In the genomic region with DNA sequence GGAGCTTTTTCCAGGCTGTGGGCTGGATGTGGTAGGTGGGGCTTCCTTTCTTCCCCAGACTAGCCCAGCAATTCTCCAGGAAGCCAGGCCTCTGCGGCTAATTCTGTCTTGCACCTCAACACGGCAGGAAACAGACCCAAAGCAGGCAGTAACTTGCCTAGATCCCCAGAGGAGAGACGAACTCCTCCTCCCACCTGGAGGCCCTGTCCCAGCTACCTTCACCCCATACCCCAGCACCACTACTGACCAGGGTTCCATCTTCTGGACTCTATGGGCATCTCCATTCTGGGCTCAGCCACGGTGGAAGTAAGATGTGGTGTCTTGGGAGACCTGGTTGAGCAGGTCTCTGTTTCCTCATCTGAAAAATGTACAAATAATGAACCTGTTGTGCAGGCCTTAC, we compare ENCODE assay signal across 26 cellular contexts. TPM values are rescaled to one million over a fixed set of nuclear protein-coding genes. Genes with fewer than 3 reads are reported as not detected.
A peak's percentile ranks its signal among the peaks of the same experiment; 100 is the strongest.
DNase-seq lines count a peak whose midpoint lies in the region; ATAC-seq, FAIRE-seq and TF ChIP-seq lines count a peak whose summit lies in the region.
"Had no signal": no experiment of that assay in that cellular context is flagged by ENCODE, and none has a peak within 500 bp of the region (broad histone marks: within the 10 kb centered on the region; RNA-seq: fewer than 3 reads in every experiment).

No MANE protein-coding gene starts in this region.

- no peak overlapping the region for H2AFZ ChIP-seq in osteoblast (ENCODE audit: low read length)
- H2AFZ ChIP-seq: GM23248 had no signal

- CTCF ChIA-PET in activated CD4-positive, alpha-beta T cell treated with anti-CD3 and anti-CD28 coated beads, Interleukin-2, amount 10 ng/mL, durations not matched to agents 7 days and 5 days (lab: Charles Lee) = interaction anchor here (1.3 kb wide), 1 partner anchor 9 kb away, joined by 3 read pairs; no protein-coding TSS in a partner anchor

- H3K36me3 ChIP-seq in bronchial epithelial cell (ENCODE audit: control insufficient read depth, insufficient read depth, low read length) (no peaks in the 10 kb centered on the region), osteoblast (ENCODE audit: insufficient read depth, low read length) (no peaks in the 10 kb centered on the region), ovary (no peaks in the 10 kb centered on the region)
- H3K36me3 ChIP-seq: BLaER1 had no signal

- no peaks in the 10 kb centered on the region for H3K27me3 ChIP-seq in bronchial epithelial cell (ENCODE audit: control insufficient read depth, insufficient read depth, low read length)
- H3K27me3 ChIP-seq in osteoblast (ENCODE audit: insufficient read depth, low read length) = no peaks in the 10 kb centered on the region
- H3K27me3 ChIP-seq in ovary = no peaks in the 10 kb centered on the region
- H3K27me3 ChIP-seq: BLaER1 had no signal

- H3K36me3 Mint-ChIP-seq in activated CD4-positive, alpha-beta T cell treated with anti-CD3 and anti-CD28 coated beads, Interleukin-2, amount 10 ng/mL, durations not matched to agents 24 days and 14 days (ENCODE audit: low read depth) = no peaks in the 10 kb centered on the region
- H3K36me3 Mint-ChIP-seq in activated CD4-positive, alpha-beta T cell treated with anti-CD3 and anti-CD28 coated beads, Interleukin-2, amount 10 ng/mL, durations not matched to agents 7 days and 5 days (ENCODE audit: low read depth) = no peaks in the 10 kb centered on the region
- H3K36me3 Mint-ChIP-seq: CD14-positive monocyte had no signal

- H3K4me3 ChIP-seq in bronchial epithelial cell (ENCODE audit: low read depth, low read length) (no peak overlapping the region), osteoblast (ENCODE audit: insufficient read depth, low read length) (no peak overlapping the region), ovary (no peak overlapping the region)
- H3K4me3 ChIP-seq: BLaER1, GM12878, GM23248 had no signal

- H3K4me3 Mint-ChIP-seq in activated CD4-positive, alpha-beta T cell treated with anti-CD3 and anti-CD28 coated beads, Interleukin-2, amount 10 ng/mL, durations not matched to agents 24 days and 14 days = no peak overlapping the region
- no peak overlapping the region for H3K4me3 Mint-ChIP-seq in activated CD4-positive, alpha-beta T cell treated with anti-CD3 and anti-CD28 coated beads, Interleukin-2, amount 10 ng/mL, durations not matched to agents 7 days and 5 days
- H3K4me3 Mint-ChIP-seq: B cell; CD14-positive monocyte; CD4-positive, alpha-beta T cell; CD8-positive, alpha-beta memory T cell; H9 had no signal

- peaks cover 8% of the 10 kb centered on the region for H3K9me3 Mint-ChIP-seq in activated CD4-positive, alpha-beta T cell treated with anti-CD3 and anti-CD28 coated beads, Interleukin-2, amount 10 ng/mL, durations not matched to agents 24 days and 14 days
- no peaks in the 10 kb centered on the region for H3K9me3 Mint-ChIP-seq in activated CD4-positive, alpha-beta T cell treated with anti-CD3 and anti-CD28 coated beads, Interleukin-2, amount 10 ng/mL, durations not matched to agents 7 days and 5 days
- H3K9me3 Mint-ChIP-seq: CD4-positive, alpha-beta T cell; CD8-positive, alpha-beta memory T cell; H9 had no signal

- H3K9me3 ChIP-seq in osteoblast (ENCODE audit: low read depth, low read length) = no peaks in the 10 kb centered on the region
- H3K9me3 ChIP-seq in ovary = no peaks in the 10 kb centered on the region
- H3K9me3 ChIP-seq: BLaER1 had no signal

- DNase-seq in activated CD4-positive, alpha-beta T cell treated with anti-CD3 and anti-CD28 coated beads, Interleukin-2, amount 10 ng/mL, durations not matched to agents 24 days and 14 days = peak; percentile 41
- DNase-seq in activated CD4-positive, alpha-beta T cell treated with anti-CD3 and anti-CD28 coated beads, Interleukin-2, amount 10 ng/mL, durations not matched to agents 7 days and 5 days = no peak
- DNase-seq in bronchial epithelial cell (ENCODE audit: low read depth) = peak; percentile 28
- DNase-seq in osteoblast (ENCODE audit: insufficient read length, low spot score, missing footprints) = peak; percentile 48
- no peak for DNase-seq in HK-2 (ENCODE audit: unreplicated experiment)
- DNase-seq in Right ventricle myocardium inferior (ENCODE audit: missing footprints) = no peak
- DNase-seq in ovary = no peak
- DNase-seq: CD4-positive, alpha-beta T cell; CD8-positive, alpha-beta memory T cell; DMS 273 treated with DMSO at 0.1 percent for 48 hours; DMS79; EL; GDM1; GM23248; H9 had no signal

- peak overlapping the region; percentile 43 for H3K27ac ChIP-seq in C4-2B
- H3K27ac ChIP-seq in osteoblast (ENCODE audit: low read depth, low read length) = no peak overlapping the region
- no peak overlapping the region for H3K27ac ChIP-seq in ovary
- H3K27ac ChIP-seq: 22Rv1, BLaER1, GM23248 had no signal

- no peak for FAIRE-seq in bronchial epithelial cell (lab: Jason Lieb, UNC)
- FAIRE-seq: A204.1, D721Med, GM12878, GM19239, H1 had no signal

- no peaks in the 10 kb centered on the region for H4K20me1 ChIP-seq in osteoblast (ENCODE audit: insufficient read depth, low read length)
- H4K20me1 ChIP-seq: BLaER1 had no signal

- H3K79me2 ChIP-seq in osteoblast (ENCODE audit: insufficient read depth, low read length) = no peaks in the 10 kb centered on the region

- TF ChIP-seq EP300 in ovary (IDR thresholded peaks at IDR 0.05) = no peak

- 75 to 97% (median 89%) methylated on average over 4 of the region's 4 CpGs for WGBS in ovary, 3 donors

- TF ChIP-seq POLR2A in ovary (IDR thresholded peaks at IDR 0.05) = no peak

- no peak overlapping the region for H3K4me2 ChIP-seq in osteoblast (ENCODE audit: insufficient read depth, low read length)
- H3K4me2 ChIP-seq: BLaER1 had no signal

- H3K27me3 Mint-ChIP-seq in activated CD4-positive, alpha-beta T cell treated with anti-CD3 and anti-CD28 coated beads, Interleukin-2, amount 10 ng/mL, durations not matched to agents 24 days and 14 days = no peaks in the 10 kb centered on the region
- H3K27me3 Mint-ChIP-seq in activated CD4-positive, alpha-beta T cell treated with anti-CD3 and anti-CD28 coated beads, Interleukin-2, amount 10 ng/mL, durations not matched to agents 7 days and 5 days = no peaks in the 10 kb centered on the region
- H3K27me3 Mint-ChIP-seq: B cell; CD4-positive, alpha-beta T cell; CD8-positive, alpha-beta memory T cell had no signal

- peaks cover 3% of the 10 kb centered on the region for H3K4me1 Mint-ChIP-seq in activated CD4-positive, alpha-beta T cell treated with anti-CD3 and anti-CD28 coated beads, Interleukin-2, amount 10 ng/mL, durations not matched to agents 24 days and 14 days
- H3K4me1 Mint-ChIP-seq in activated CD4-positive, alpha-beta T cell treated with anti-CD3 and anti-CD28 coated beads, Interleukin-2, amount 10 ng/mL, durations not matched to agents 7 days and 5 days = peaks cover 4% of the 10 kb centered on the region
- H3K4me1 Mint-ChIP-seq: B cell, CD14-positive monocyte had no signal

- ATAC-seq in Right ventricle myocardium inferior = no peak
- ATAC-seq: GM12878, HCT116 had no signal

- no peak overlapping the region for H3K27ac Mint-ChIP-seq in activated CD4-positive, alpha-beta T cell treated with anti-CD3 and anti-CD28 coated beads, Interleukin-2, amount 10 ng/mL, durations not matched to agents 24 days and 14 days
- no peak overlapping the region for H3K27ac Mint-ChIP-seq in activated CD4-positive, alpha-beta T cell treated with anti-CD3 and anti-CD28 coated beads, Interleukin-2, amount 10 ng/mL, durations not matched to agents 7 days and 5 days
- H3K27ac Mint-ChIP-seq: B cell; CD14-positive monocyte; CD4-positive, alpha-beta T cell had no signal

- H3K4me1 ChIP-seq in osteoblast (ENCODE audit: insufficient read depth, low read length) (no peaks in the 10 kb centered on the region), ovary (ENCODE audit: insufficient read depth) (no peaks in the 10 kb centered on the region)

- intact Hi-C loops in activated CD4-positive, alpha-beta T cell treated with anti-CD3 and anti-CD28 coated beads, Interleukin-2, amount 10 ng/mL, durations not matched to agents 24 days and 14 days (cut with micrococcal nuclease) = no loop called here
- intact Hi-C loops in Right ventricle myocardium inferior (cut with DNase I) = no loop called here
- intact Hi-C loops in ovary (cut with DNase I) = no loop called here

- POLR2A ChIA-PET in activated CD4-positive, alpha-beta T cell treated with anti-CD3 and anti-CD28 coated beads, Interleukin-2, amount 10 ng/mL, durations not matched to agents 7 days and 5 days (lab: Charles Lee) = no interaction called here

- TF ChIP-seq CTCF in C4-2B (conservative IDR thresholded peaks at IDR 0.05) = no peak
- TF ChIP-seq CTCF in bronchial epithelial cell (IDR thresholded peaks at IDR 0.05; ENCODE audit: insufficient read depth, low read length, severe bottlenecking) = no peak
- no peak for TF ChIP-seq CTCF in osteoblast (IDR thresholded peaks at IDR 0.05; ENCODE audit: extremely low read depth, low read depth, low read length)
- no peak for TF ChIP-seq CTCF in ovary (IDR thresholded peaks at IDR 0.05)

RNA-seq across cellular contexts. Expression of a gene that starts 48.4 kb away (rescaled TPM):
- total RNA-seq in activated CD4-positive, alpha-beta T cell treated with anti-CD3 and anti-CD28 coated beads, Interleukin-2, amount 10 ng/mL, durations not matched to agents 24 days and 14 days = 15.7 and 16.1 TPM in 2 replicates
- 10 to 100 TPM; 14.5 to 15.1 TPM for total RNA-seq in activated CD4-positive, alpha-beta T cell treated with anti-CD3 and anti-CD28 coated beads, Interleukin-2, amount 10 ng/mL, durations not matched to agents 7 days and 5 days
- total RNA-seq in bronchial epithelial cell (18.2 and 18.4 TPM in 2 replicates), osteoblast (8.3 and 9.7 TPM in 2 replicates), Right ventricle myocardium inferior (7.0 TPM), ovary (10 to 100 TPM; 16.5 to 29.5 (median 23.0) TPM)
- polyA plus RNA-seq in ovary = 10 to 100 TPM; 16.7 to 25.5 TPM

Comparison
In these comparisons a context has a peak if more than half of its experiments do, and no peak if none do; other contexts are left out.
1. DNase-seq: peak in activated CD4-positive, alpha-beta T cell treated with anti-CD3 and anti-CD28 coated beads, Interleukin-2, amount 10 ng/mL, durations not matched to agents 24 days and 14 days (single experiment), bronchial epithelial cell (single experiment) and osteoblast (single experiment); none in activated CD4-positive, alpha-beta T cell treated with anti-CD3 and anti-CD28 coated beads, Interleukin-2, amount 10 ng/mL, durations not matched to agents 7 days and 5 days (single experiment), HK-2 (single experiment), Right ventricle myocardium inferior (single experiment) and ovary (0 of 5).